1 cellular context compared by ENCODE assay signal in the genomic region with DNA sequence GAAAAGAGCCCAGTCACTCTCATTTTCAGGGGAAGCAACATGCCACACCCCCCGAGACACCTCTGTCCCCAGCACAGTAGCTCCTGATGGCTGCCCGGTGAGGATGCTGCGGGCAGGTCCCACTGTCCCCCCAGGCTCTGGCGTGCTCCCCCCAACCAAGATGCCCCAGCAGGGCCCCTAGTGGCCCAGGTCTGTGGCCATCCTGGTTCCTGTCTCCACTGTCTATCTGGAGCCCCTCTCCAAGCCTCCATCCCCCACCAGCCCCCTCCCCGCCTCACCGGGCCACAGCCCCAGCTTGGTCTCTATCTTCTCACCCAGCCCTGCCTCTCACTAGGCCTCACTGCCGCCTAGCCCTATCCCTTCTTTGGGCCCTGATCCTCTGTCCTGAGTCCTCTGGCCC.
TF ChIP-seq lines count a peak whose summit lies in the region.

No MANE protein-coding gene starts in this region.

TF ChIP-seq in GM23338, 12 proteins besides CTCF, POLR2A, EP300 and RAD21:
- TF ChIP-seq, protein P1, sequence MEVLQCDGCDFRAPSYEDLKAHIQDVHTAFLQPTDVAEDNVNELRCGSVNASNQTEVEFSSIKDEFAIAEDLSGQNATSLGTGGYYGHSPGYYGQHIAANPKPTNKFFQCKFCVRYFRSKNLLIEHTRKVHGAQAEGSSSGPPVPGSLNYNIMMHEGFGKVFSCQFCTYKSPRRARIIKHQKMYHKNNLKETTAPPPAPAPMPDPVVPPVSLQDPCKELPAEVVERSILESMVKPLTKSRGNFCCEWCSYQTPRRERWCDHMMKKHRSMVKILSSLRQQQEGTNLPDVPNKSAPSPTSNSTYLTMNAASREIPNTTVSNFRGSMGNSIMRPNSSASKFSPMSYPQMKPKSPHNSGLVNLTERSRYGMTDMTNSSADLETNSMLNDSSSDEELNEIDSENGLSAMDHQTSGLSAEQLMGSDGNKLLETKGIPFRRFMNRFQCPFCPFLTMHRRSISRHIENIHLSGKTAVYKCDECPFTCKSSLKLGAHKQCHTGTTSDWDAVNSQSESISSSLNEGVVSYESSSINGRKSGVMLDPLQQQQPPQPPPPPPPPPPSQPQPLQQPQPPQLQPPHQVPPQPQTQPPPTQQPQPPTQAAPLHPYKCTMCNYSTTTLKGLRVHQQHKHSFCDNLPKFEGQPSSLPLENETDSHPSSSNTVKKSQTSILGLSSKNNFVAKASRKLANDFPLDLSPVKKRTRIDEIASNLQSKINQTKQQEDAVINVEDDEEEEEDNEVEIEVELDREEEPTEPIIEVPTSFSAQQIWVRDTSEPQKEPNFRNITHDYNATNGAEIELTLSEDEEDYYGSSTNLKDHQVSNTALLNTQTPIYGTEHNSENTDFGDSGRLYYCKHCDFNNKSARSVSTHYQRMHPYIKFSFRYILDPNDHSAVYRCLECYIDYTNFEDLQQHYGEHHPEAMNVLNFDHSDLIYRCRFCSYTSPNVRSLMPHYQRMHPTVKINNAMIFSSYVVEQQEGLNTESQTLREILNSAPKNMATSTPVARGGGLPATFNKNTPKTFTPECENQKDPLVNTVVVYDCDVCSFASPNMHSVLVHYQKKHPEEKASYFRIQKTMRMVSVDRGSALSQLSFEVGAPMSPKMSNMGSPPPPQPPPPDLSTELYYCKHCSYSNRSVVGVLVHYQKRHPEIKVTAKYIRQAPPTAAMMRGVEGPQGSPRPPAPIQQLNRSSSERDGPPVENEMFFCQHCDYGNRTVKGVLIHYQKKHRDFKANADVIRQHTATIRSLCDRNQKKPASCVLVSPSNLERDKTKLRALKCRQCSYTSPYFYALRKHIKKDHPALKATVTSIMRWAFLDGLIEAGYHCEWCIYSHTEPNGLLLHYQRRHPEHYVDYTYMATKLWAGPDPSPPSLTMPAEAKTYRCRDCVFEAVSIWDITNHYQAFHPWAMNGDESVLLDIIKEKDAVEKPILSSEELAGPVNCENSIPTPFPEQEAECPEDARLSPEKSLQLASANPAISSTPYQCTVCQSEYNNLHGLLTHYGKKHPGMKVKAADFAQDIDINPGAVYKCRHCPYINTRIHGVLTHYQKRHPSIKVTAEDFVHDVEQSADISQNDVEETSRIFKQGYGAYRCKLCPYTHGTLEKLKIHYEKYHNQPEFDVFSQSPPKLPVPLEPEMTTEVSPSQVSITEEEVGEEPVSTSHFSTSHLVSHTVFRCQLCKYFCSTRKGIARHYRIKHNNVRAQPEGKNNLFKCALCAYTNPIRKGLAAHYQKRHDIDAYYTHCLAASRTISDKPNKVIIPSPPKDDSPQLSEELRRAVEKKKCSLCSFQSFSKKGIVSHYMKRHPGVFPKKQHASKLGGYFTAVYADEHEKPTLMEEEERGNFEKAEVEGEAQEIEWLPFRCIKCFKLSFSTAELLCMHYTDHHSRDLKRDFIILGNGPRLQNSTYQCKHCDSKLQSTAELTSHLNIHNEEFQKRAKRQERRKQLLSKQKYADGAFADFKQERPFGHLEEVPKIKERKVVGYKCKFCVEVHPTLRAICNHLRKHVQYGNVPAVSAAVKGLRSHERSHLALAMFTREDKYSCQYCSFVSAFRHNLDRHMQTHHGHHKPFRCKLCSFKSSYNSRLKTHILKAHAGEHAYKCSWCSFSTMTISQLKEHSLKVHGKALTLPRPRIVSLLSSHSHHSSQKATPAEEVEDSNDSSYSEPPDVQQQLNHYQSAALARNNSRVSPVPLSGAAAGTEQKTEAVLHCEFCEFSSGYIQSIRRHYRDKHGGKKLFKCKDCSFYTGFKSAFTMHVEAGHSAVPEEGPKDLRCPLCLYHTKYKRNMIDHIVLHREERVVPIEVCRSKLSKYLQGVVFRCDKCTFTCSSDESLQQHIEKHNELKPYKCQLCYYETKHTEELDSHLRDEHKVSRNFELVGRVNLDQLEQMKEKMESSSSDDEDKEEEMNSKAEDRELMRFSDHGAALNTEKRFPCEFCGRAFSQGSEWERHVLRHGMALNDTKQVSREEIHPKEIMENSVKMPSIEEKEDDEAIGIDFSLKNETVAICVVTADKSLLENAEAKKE (CRISPR knock-in tag; IDR thresholded peaks at IDR 0.05), result no peak
- TF ChIP-seq EZH2phosphoT487 (IDR thresholded peaks at IDR 0.05; ENCODE audit: unreplicated experiment) (no peak), CREB1 (CRISPR knock-in tag; IDR thresholded peaks at IDR 0.05; ENCODE audit: low read depth) (no peak), REST (IDR thresholded peaks at IDR 0.05; ENCODE audit: unreplicated experiment) (no peak), POLR2AphosphoS5 (IDR thresholded peaks at IDR 0.05; ENCODE audit: low read depth) (no peak), EZH2 (IDR thresholded peaks at IDR 0.05; ENCODE audit: low read depth, unreplicated experiment) (no peak), STAT1 (IDR thresholded peaks at IDR 0.05; ENCODE audit: unreplicated experiment) (no peak), ZNF114 (CRISPR knock-in tag; IDR thresholded peaks at IDR 0.05) (no peak)
- TF ChIP-seq, protein P2, sequence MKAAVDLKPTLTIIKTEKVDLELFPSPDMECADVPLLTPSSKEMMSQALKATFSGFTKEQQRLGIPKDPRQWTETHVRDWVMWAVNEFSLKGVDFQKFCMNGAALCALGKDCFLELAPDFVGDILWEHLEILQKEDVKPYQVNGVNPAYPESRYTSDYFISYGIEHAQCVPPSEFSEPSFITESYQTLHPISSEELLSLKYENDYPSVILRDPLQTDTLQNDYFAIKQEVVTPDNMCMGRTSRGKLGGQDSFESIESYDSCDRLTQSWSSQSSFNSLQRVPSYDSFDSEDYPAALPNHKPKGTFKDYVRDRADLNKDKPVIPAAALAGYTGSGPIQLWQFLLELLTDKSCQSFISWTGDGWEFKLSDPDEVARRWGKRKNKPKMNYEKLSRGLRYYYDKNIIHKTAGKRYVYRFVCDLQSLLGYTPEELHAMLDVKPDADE (IDR thresholded peaks at IDR 0.05), result no peak
TF ChIP-seq in GM23338: peak in this region for 0.
